In the genomic region with DNA sequence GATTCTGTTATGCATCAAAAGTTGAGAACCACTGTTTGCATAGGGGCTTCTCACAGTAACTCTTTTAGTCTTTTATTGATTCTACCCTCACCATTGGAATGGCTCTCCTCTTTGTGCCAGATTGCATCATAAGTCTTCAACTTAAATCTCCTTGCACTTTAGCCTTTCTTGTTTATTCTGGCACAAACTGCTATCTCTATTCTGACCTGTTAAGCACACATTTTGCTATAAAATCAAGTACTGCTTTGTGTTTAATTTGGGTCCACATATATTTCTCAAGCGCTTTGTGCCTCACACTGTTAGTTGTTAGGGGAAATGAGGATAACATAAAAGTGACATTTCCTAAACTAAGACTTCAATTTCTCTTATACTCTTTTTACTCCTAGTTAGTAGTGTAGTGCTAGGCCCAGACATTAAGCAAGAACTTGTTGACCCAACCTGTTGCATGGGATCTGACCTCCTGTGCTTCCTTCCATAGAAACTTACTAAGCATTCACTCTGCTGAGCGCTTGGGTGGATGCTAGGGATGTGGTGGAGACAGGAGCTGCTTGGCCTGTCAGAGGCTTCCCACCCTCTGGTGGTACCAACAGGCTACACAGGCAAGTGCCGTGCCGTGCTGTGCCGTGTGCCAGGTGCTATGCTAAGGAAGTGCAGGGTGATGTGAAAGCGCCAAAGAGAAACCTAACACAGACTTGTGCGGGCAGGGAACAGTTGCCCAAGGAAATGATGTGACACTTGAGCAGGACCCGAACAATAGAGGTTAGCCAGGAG, we compare ENCODE assay signal across 1 cellular context.
A peak's percentile ranks its signal among the peaks of the same experiment; 100 is the strongest.
TF ChIP-seq lines count a peak whose summit lies in the region.

No MANE protein-coding gene starts in this region.

TF ChIP-seq in HepG2, 621 proteins besides CTCF, POLR2A, EP300 and RAD21 (continues in another document):
- TF ChIP-seq RBAK (CRISPR knock-in tag; IDR thresholded peaks at IDR 0.05): no peak
- TF ChIP-seq GATAD2A (CRISPR knock-in tag; IDR thresholded peaks at IDR 0.05): peak; percentile 97
- TF ChIP-seq ZNF230 (CRISPR knock-in tag; IDR thresholded peaks at IDR 0.05): no peak
- TF ChIP-seq YEATS2 (CRISPR knock-in tag; IDR thresholded peaks at IDR 0.05; ENCODE audit: borderline replicate concordance): peak; percentile 36; the same call in 1 of the 2 replicates
- no peak for TF ChIP-seq ZNF441 (CRISPR knock-in tag; IDR thresholded peaks at IDR 0.05; ENCODE audit: borderline replicate concordance)
- TF ChIP-seq ZEB1 (IDR thresholded peaks at IDR 0.05; ENCODE audit: insufficient replicate concordance, low read depth): peak; percentile 75
- TF ChIP-seq KDM1A (CRISPR knock-in tag; IDR thresholded peaks at IDR 0.05): no peak
- TF ChIP-seq, protein P1, sequence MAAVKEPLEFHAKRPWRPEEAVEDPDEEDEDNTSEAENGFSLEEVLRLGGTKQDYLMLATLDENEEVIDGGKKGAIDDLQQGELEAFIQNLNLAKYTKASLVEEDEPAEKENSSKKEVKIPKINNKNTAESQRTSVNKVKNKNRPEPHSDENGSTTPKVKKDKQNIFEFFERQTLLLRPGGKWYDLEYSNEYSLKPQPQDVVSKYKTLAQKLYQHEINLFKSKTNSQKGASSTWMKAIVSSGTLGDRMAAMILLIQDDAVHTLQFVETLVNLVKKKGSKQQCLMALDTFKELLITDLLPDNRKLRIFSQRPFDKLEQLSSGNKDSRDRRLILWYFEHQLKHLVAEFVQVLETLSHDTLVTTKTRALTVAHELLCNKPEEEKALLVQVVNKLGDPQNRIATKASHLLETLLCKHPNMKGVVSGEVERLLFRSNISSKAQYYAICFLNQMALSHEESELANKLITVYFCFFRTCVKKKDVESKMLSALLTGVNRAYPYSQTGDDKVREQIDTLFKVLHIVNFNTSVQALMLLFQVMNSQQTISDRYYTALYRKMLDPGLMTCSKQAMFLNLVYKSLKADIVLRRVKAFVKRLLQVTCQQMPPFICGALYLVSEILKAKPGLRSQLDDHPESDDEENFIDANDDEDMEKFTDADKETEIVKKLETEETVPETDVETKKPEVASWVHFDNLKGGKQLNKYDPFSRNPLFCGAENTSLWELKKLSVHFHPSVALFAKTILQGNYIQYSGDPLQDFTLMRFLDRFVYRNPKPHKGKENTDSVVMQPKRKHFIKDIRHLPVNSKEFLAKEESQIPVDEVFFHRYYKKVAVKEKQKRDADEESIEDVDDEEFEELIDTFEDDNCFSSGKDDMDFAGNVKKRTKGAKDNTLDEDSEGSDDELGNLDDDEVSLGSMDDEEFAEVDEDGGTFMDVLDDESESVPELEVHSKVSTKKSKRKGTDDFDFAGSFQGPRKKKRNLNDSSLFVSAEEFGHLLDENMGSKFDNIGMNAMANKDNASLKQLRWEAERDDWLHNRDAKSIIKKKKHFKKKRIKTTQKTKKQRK (IDR thresholded peaks at IDR 0.05; ENCODE audit: low read length): no peak
- no peak for TF ChIP-seq ZNF839 (CRISPR knock-in tag; IDR thresholded peaks at IDR 0.05; ENCODE audit: borderline replicate concordance)
- no peak for TF ChIP-seq RELA (CRISPR knock-in tag; IDR thresholded peaks at IDR 0.05)
- no peak for TF ChIP-seq ZFAT (CRISPR knock-in tag; conservative IDR thresholded peaks at IDR 0.05)
- TF ChIP-seq, protein P2, sequence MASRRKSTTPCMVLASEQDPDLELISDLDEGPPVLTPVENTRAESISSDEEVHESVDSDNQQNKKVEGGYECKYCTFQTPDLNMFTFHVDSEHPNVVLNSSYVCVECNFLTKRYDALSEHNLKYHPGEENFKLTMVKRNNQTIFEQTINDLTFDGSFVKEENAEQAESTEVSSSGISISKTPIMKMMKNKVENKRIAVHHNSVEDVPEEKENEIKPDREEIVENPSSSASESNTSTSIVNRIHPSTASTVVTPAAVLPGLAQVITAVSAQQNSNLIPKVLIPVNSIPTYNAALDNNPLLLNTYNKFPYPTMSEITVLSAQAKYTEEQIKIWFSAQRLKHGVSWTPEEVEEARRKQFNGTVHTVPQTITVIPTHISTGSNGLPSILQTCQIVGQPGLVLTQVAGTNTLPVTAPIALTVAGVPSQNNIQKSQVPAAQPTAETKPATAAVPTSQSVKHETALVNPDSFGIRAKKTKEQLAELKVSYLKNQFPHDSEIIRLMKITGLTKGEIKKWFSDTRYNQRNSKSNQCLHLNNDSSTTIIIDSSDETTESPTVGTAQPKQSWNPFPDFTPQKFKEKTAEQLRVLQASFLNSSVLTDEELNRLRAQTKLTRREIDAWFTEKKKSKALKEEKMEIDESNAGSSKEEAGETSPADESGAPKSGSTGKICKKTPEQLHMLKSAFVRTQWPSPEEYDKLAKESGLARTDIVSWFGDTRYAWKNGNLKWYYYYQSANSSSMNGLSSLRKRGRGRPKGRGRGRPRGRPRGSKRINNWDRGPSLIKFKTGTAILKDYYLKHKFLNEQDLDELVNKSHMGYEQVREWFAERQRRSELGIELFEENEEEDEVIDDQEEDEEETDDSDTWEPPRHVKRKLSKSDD (CRISPR knock-in tag; IDR thresholded peaks at IDR 0.05; ENCODE audit: low read depth): peak; percentile 42; the same call in 1 of the 2 replicates
- TF ChIP-seq SKI (IDR thresholded peaks at IDR 0.05; ENCODE audit: partially characterized antibody): peak; percentile 39
- TF ChIP-seq, protein P3, sequence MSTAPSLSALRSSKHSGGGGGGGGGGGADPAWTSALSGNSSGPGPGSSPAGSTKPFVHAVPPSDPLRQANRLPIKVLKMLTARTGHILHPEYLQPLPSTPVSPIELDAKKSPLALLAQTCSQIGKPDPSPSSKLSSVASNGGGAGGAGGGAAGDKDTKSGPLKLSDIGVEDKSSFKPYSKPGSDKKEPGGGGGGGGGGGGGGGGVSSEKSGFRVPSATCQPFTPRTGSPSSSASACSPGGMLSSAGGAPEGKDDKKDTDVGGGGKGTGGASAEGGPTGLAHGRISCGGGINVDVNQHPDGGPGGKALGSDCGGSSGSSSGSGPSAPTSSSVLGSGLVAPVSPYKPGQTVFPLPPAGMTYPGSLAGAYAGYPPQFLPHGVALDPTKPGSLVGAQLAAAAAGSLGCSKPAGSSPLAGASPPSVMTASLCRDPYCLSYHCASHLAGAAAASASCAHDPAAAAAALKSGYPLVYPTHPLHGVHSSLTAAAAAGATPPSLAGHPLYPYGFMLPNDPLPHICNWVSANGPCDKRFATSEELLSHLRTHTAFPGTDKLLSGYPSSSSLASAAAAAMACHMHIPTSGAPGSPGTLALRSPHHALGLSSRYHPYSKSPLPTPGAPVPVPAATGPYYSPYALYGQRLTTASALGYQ (CRISPR knock-in tag; IDR thresholded peaks at IDR 0.05): peak; percentile 89; the same call in 1 of the 2 replicates
- TF ChIP-seq PHF20 (CRISPR knock-in tag; IDR thresholded peaks at IDR 0.05): no peak
- no peak; the same call in 1 of the 2 replicates for TF ChIP-seq ZNF263 (CRISPR knock-in tag; IDR thresholded peaks at IDR 0.05)
- TF ChIP-seq, protein P4, sequence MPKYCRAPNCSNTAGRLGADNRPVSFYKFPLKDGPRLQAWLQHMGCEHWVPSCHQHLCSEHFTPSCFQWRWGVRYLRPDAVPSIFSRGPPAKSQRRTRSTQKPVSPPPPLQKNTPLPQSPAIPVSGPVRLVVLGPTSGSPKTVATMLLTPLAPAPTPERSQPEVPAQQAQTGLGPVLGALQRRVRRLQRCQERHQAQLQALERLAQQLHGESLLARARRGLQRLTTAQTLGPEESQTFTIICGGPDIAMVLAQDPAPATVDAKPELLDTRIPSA (CRISPR knock-in tag; IDR thresholded peaks at IDR 0.05; ENCODE audit: borderline replicate concordance): no peak
- TF ChIP-seq CEBPB (IDR thresholded peaks at IDR 0.05; ENCODE audit: borderline replicate concordance, low read depth, low read length): peak; percentile 97
- TF ChIP-seq NFIB (CRISPR knock-in tag; IDR thresholded peaks at IDR 0.05; ENCODE audit: borderline replicate concordance): no peak
- no peak for TF ChIP-seq BRD4 (CRISPR knock-in tag; IDR thresholded peaks at IDR 0.05)
- TF ChIP-seq ZNF292 (CRISPR knock-in tag; IDR thresholded peaks at IDR 0.05; ENCODE audit: borderline replicate concordance, low read depth): peak; percentile 28; the same call in 1 of the 2 replicates
- no peak for TF ChIP-seq TMF1 (CRISPR knock-in tag; IDR thresholded peaks at IDR 0.05; ENCODE audit: low read depth)
- no peak for TF ChIP-seq ZNF782 (CRISPR knock-in tag; IDR thresholded peaks at IDR 0.05; ENCODE audit: borderline replicate concordance)
- TF ChIP-seq, protein P5, sequence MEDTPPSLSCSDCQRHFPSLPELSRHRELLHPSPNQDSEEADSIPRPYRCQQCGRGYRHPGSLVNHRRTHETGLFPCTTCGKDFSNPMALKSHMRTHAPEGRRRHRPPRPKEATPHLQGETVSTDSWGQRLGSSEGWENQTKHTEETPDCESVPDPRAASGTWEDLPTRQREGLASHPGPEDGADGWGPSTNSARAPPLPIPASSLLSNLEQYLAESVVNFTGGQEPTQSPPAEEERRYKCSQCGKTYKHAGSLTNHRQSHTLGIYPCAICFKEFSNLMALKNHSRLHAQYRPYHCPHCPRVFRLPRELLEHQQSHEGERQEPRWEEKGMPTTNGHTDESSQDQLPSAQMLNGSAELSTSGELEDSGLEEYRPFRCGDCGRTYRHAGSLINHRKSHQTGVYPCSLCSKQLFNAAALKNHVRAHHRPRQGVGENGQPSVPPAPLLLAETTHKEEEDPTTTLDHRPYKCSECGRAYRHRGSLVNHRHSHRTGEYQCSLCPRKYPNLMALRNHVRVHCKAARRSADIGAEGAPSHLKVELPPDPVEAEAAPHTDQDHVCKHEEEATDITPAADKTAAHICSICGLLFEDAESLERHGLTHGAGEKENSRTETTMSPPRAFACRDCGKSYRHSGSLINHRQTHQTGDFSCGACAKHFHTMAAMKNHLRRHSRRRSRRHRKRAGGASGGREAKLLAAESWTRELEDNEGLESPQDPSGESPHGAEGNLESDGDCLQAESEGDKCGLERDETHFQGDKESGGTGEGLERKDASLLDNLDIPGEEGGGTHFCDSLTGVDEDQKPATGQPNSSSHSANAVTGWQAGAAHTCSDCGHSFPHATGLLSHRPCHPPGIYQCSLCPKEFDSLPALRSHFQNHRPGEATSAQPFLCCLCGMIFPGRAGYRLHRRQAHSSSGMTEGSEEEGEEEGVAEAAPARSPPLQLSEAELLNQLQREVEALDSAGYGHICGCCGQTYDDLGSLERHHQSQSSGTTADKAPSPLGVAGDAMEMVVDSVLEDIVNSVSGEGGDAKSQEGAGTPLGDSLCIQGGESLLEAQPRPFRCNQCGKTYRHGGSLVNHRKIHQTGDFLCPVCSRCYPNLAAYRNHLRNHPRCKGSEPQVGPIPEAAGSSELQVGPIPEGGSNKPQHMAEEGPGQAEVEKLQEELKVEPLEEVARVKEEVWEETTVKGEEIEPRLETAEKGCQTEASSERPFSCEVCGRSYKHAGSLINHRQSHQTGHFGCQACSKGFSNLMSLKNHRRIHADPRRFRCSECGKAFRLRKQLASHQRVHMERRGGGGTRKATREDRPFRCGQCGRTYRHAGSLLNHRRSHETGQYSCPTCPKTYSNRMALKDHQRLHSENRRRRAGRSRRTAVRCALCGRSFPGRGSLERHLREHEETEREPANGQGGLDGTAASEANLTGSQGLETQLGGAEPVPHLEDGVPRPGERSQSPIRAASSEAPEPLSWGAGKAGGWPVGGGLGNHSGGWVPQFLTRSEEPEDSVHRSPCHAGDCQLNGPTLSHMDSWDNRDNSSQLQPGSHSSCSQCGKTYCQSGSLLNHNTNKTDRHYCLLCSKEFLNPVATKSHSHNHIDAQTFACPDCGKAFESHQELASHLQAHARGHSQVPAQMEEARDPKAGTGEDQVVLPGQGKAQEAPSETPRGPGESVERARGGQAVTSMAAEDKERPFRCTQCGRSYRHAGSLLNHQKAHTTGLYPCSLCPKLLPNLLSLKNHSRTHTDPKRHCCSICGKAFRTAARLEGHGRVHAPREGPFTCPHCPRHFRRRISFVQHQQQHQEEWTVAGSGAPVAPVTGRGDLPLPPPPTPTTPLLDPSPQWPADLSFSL (CRISPR knock-in tag; IDR thresholded peaks at IDR 0.05): 0 out of 2 replicates have a peak, but pooled peaks have one; percentile 44
- no peak for TF ChIP-seq CHCHD3 (CRISPR knock-in tag; IDR thresholded peaks at IDR 0.05)
- peak; percentile 10; the same call in 1 of the 2 replicates for TF ChIP-seq SNAPC2 (CRISPR knock-in tag; IDR thresholded peaks at IDR 0.05)
- TF ChIP-seq, protein P6, sequence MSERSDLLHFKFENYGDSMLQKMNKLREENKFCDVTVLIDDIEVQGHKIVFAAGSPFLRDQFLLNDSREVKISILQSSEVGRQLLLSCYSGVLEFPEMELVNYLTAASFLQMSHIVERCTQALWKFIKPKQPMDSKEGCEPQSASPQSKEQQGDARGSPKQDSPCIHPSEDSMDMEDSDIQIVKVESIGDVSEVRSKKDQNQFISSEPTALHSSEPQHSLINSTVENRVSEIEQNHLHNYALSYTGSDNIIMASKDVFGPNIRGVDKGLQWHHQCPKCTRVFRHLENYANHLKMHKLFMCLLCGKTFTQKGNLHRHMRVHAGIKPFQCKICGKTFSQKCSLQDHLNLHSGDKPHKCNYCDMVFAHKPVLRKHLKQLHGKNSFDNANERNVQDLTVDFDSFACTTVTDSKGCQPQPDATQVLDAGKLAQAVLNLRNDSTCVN (CRISPR knock-in tag; IDR thresholded peaks at IDR 0.05; ENCODE audit: borderline replicate concordance): no peak
- TF ChIP-seq HES4 (CRISPR knock-in tag; IDR thresholded peaks at IDR 0.05; ENCODE audit: borderline replicate concordance): no peak
- TF ChIP-seq, protein P7, sequence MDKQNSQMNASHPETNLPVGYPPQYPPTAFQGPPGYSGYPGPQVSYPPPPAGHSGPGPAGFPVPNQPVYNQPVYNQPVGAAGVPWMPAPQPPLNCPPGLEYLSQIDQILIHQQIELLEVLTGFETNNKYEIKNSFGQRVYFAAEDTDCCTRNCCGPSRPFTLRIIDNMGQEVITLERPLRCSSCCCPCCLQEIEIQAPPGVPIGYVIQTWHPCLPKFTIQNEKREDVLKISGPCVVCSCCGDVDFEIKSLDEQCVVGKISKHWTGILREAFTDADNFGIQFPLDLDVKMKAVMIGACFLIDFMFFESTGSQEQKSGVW (CRISPR knock-in tag; IDR thresholded peaks at IDR 0.05; ENCODE audit: borderline replicate concordance): no peak
- peak; percentile 54 for TF ChIP-seq ZFY (CRISPR knock-in tag; IDR thresholded peaks at IDR 0.05)
- peak; percentile 73; the same call in 1 of the 2 replicates for TF ChIP-seq ZNF644 (CRISPR knock-in tag; IDR thresholded peaks at IDR 0.05; ENCODE audit: low read depth)
- TF ChIP-seq, protein P8, sequence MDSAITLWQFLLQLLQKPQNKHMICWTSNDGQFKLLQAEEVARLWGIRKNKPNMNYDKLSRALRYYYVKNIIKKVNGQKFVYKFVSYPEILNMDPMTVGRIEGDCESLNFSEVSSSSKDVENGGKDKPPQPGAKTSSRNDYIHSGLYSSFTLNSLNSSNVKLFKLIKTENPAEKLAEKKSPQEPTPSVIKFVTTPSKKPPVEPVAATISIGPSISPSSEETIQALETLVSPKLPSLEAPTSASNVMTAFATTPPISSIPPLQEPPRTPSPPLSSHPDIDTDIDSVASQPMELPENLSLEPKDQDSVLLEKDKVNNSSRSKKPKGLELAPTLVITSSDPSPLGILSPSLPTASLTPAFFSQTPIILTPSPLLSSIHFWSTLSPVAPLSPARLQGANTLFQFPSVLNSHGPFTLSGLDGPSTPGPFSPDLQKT (CRISPR knock-in tag; IDR thresholded peaks at IDR 0.05; ENCODE audit: borderline replicate concordance): no peak
- no peak for TF ChIP-seq ZNF143 (CRISPR knock-in tag; IDR thresholded peaks at IDR 0.05)
- no peak for TF ChIP-seq FOXC1 (CRISPR knock-in tag; IDR thresholded peaks at IDR 0.05; ENCODE audit: borderline replicate concordance)
